In the genomic region with DNA sequence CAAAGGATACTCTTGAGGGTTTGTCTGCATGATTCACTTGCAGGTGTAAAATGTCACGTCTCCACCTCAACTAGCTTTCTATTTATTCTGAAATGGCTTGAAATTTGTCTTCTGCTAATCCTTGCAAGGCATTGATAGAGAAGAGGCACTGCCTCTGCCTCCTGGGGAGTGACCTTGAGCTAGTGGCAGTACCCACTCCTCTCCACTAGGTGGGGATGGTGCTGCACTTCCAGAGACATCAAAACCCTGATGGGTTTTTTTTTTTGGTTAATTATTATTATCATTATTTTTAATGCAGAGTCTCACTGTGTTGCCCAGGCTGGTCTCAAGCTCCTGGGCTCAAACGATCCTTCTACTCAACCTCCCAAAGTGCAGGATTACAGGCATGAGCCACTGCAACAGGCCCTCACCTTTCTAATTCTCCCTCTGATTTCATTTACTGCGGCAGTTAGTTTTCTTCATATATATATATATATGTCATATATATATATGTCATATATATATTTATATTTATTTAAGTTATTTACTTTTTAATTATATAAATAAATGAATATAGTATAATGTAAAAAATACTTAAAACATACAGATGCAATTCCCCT, we compare ENCODE assay signal across 8 cellular contexts.
DNase-seq lines count a peak whose midpoint lies in the region; ATAC-seq lines count a peak whose summit lies in the region.

No MANE protein-coding gene starts in this region.

- peak; percentile 12 to 36 (median 26) for DNase-seq in activated CD4-positive, CD25-positive, alpha-beta regulatory T cell (lab: John Stamatoyannopoulos, UW)
- peak; percentile 69 for DNase-seq in RPMI8226
- DNase-seq in activated effector memory CD4-positive, alpha-beta T cell treated with anti-CD3 and anti-CD28 coated beads, Interleukin-2, amount 50 U/mL, for 16 hours: peak; percentile 83
- peak; percentile 72 for DNase-seq in germinal center (ENCODE audit: low spot score)
- DNase-seq in posterior cingulate gyrus: peak; percentile 36 to 93 (median 74)
- no peak for DNase-seq in NCI-H774 (lab: John Stamatoyannopoulos, UW)

- ATAC-seq in activated CD4-positive, CD25-positive, alpha-beta regulatory T cell treated with anti-CD3 and anti-CD28 coated beads, Interleukin-2, amount 50 U/mL, for 24 hours: no peak
- peak; percentile 67 for ATAC-seq in HG03175 (IDR thresholded peaks at IDR 0.05; ENCODE audit: unreplicated experiment)

- intact Hi-C loops in posterior cingulate gyrus (cut with DNase I): loop anchor here (1.0 kb wide), 1 partner anchor 125 kb away; no protein-coding TSS in a partner anchor
